11 cellular contexts compared by ENCODE assay signal in the genomic region with DNA sequence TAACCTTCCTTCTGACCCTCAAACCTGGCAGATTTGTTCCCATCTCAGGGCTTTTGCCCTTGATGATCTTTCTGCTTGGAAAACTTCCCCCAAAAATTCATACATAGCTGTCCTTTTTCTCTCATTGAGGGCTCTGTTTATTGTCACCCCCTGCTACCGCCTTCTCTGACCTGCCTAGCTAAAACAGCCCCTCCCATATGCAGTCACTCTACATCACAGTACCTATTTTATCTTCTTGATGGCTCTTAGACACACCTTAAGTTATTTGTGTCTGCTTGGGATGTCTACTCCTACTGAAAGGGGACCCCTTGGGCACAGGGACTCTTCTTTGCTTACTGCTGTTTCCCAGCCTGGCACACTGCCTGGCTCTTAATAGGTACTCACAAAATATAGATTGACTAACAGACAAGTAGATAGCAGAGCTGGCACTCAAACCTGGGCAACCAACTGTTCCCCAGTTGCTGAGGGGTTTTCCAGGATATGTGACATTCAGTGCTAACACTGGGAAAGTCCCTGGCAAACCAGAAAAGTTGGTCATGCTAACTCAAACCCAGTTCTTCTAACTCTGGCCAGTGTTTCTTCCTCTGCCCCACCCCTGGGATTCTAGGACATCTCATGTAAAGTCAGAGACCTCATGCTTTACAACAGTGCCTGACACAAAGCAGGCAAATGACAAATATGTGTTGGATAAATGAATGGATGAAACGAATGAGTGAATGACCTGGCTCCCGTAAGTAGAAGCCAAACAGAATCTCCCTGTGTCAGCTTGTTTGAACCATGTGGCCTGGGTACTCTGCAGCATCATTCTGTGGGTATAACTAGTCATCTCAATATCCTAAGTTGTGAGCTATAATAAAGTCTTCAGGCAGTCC. TPM values are rescaled to one million over a fixed set of nuclear protein-coding genes. Genes with fewer than 3 reads are reported as not detected.
A peak's percentile ranks its signal among the peaks of the same experiment; 100 is the strongest.
DNase-seq lines count a peak whose midpoint lies in the region; ATAC-seq lines count a peak whose summit lies in the region.
"Had no signal": no experiment of that assay in that cellular context is flagged by ENCODE, and none has a peak within 500 bp of the region (broad histone marks: within the 10 kb centered on the region; RNA-seq: fewer than 3 reads in every experiment).

No MANE protein-coding gene starts in this region.

- ATAC-seq in GM21786 (IDR thresholded peaks at IDR 0.05; ENCODE audit: unreplicated experiment), result peak; percentile 69

- DNase-seq in activated CD4-positive, alpha-beta T cell treated with anti-CD3 and anti-CD28 coated beads for 48 hours, result peak; percentile 24
- DNase-seq in activated CD4-positive, alpha-beta T cell treated with anti-CD3 and anti-CD28 coated beads, Interleukin-2, amount 50 U/mL, for 1 hour, result no peak
- peak; percentile 32 for DNase-seq in HK-2 (ENCODE audit: unreplicated experiment)
- peak; percentile 62 for DNase-seq in myocyte (ENCODE audit: low read depth)
- no peak for DNase-seq in AML-193 (lab: John Stamatoyannopoulos, UW)
- no peak for DNase-seq in effector CD4-positive, alpha-beta T cell
- DNase-seq in NCI-H82 treated with DMSO at 0.1 percent for 48 hours (lab: John Stamatoyannopoulos, UW; ENCODE audit: unreplicated experiment), result no peak
- DNase-seq: NCI-H1694 treated with DMSO at 0.1 percent for 48 hours, SJCRH30, uterus had no signal

RNA-seq across cellular contexts. Expression of gene FJX1, which starts 19.8 kb away (rescaled TPM):
- 42.9 and 48.1 TPM in 2 replicates for total RNA-seq in myocyte
- 62.7 TPM for polyA plus RNA-seq in myocyte (2012)

Comparison
In these comparisons a context has a peak if more than half of its experiments do, and no peak if none do; other contexts are left out.
1. DNase-seq: peak in activated CD4-positive, alpha-beta T cell treated with anti-CD3 and anti-CD28 coated beads for 48 hours (single experiment), HK-2 (single experiment) and myocyte (single experiment); none in activated CD4-positive, alpha-beta T cell treated with anti-CD3 and anti-CD28 coated beads, Interleukin-2, amount 50 U/mL, for 1 hour (single experiment), AML-193 (0 of 2), effector CD4-positive, alpha-beta T cell (single experiment) and NCI-H82 treated with DMSO at 0.1 percent for 48 hours (single experiment).